Comparison of ENCODE assay signal across 1 cellular context in the genomic region with DNA sequence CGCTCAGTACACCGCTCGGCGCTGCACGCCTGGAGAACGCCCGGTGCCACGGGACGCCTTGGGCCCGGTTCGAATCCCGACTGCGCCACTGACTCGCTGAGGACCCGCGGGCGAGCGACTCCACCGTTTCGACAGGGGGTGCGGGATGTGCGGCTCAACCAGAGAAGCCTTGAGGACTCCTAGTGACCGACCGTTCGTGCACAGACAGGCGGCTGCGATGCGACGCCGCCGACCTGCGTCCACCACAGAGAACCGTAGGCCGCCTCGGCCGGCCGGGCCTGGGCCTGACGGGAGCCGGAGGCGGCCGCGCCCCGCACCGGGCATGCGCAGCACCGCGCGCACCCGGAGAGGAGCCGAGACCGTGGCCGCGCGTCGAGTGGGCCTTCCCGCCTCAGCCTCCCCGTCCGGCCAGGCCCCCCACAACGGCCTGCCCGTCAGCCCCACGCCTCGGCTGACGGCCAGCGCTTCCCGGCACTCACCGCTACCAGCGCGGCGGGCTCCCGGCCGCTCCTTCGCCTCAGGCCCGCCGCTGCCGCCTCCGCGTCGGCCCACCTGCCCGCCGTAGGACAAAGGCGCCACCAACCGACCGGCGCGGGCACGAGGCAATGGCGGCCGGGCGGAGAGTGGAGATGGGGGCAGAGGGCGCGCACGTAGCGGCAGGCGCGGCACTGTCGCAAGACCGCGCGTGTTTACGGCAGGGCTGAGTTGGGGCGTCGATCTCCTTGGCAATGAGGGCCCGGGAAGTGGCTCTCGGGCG.
TF ChIP-seq lines count a peak whose summit lies in the region.

A gene (minus strand): TSS at position 625 of the 757 bp plus-strand sequence. CDS start 10,538 bp downstream, outside the sequence.

TF ChIP-seq in K562, 482 proteins besides CTCF, POLR2A, EP300 and RAD21 (continued from another document):
- peak; percentile 50; the same call in 1 of the 2 replicates for TF ChIP-seq CEBPB (tag; IDR thresholded peaks at IDR 0.05)
- TF ChIP-seq LCOR (CRISPR knock-in tag; IDR thresholded peaks at IDR 0.05), result peak; percentile 41; the same call in 1 of the 2 replicates
- TF ChIP-seq ZFX (CRISPR knock-in tag; IDR thresholded peaks at IDR 0.05), result peak; percentile 100
- no peak for TF ChIP-seq ZNF764 (CRISPR knock-in tag; IDR thresholded peaks at IDR 0.05; ENCODE audit: low read depth)
- TF ChIP-seq PTBP1 (IDR thresholded peaks at IDR 0.05; ENCODE audit: low read depth, low read length), result no peak
- TF ChIP-seq, protein P1, sequence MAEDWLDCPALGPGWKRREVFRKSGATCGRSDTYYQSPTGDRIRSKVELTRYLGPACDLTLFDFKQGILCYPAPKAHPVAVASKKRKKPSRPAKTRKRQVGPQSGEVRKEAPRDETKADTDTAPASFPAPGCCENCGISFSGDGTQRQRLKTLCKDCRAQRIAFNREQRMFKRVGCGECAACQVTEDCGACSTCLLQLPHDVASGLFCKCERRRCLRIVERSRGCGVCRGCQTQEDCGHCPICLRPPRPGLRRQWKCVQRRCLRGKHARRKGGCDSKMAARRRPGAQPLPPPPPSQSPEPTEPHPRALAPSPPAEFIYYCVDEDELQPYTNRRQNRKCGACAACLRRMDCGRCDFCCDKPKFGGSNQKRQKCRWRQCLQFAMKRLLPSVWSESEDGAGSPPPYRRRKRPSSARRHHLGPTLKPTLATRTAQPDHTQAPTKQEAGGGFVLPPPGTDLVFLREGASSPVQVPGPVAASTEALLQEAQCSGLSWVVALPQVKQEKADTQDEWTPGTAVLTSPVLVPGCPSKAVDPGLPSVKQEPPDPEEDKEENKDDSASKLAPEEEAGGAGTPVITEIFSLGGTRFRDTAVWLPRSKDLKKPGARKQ (CRISPR knock-in tag; IDR thresholded peaks at IDR 0.05), result no peak
- TF ChIP-seq RBFOX2 (IDR thresholded peaks at IDR 0.05; ENCODE audit: low read depth, low read length), result peak; percentile 99
- TF ChIP-seq KDM2B (CRISPR knock-in tag; IDR thresholded peaks at IDR 0.05), result no peak
- TF ChIP-seq, protein P2, sequence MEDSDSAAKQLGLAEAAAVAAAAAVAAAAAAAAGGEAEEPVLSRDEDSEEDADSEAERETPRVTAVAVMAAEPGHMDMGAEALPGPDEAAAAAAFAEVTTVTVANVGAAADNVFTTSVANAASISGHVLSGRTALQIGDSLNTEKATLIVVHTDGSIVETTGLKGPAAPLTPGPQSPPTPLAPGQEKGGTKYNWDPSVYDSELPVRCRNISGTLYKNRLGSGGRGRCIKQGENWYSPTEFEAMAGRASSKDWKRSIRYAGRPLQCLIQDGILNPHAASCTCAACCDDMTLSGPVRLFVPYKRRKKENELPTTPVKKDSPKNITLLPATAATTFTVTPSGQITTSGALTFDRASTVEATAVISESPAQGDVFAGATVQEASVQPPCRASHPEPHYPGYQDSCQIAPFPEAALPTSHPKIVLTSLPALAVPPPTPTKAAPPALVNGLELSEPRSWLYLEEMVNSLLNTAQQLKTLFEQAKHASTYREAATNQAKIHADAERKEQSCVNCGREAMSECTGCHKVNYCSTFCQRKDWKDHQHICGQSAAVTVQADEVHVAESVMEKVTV (CRISPR knock-in tag; IDR thresholded peaks at IDR 0.05), result no peak
- TF ChIP-seq ZC3H11A (IDR thresholded peaks at IDR 0.05; ENCODE audit: low read depth, low read length), result no peak
- no peak for TF ChIP-seq ZNF143 (CRISPR knock-in tag; IDR thresholded peaks at IDR 0.05)
- peak; percentile 55 for TF ChIP-seq BHLHE40 (IDR thresholded peaks at IDR 0.05; ENCODE audit: low read length)
- peak; percentile 81 for TF ChIP-seq SIN3B (IDR thresholded peaks at IDR 0.05; ENCODE audit: low read depth)
- peak; percentile 93 to 99 for TF ChIP-seq NONO (IDR thresholded peaks at IDR 0.05; ENCODE audit: low read depth in 2 of 2, low read length in 1 of 2)
- TF ChIP-seq ZNF175 (CRISPR knock-in tag; IDR thresholded peaks at IDR 0.05; ENCODE audit: low read depth), result peak; percentile 90
- TF ChIP-seq, protein P3, sequence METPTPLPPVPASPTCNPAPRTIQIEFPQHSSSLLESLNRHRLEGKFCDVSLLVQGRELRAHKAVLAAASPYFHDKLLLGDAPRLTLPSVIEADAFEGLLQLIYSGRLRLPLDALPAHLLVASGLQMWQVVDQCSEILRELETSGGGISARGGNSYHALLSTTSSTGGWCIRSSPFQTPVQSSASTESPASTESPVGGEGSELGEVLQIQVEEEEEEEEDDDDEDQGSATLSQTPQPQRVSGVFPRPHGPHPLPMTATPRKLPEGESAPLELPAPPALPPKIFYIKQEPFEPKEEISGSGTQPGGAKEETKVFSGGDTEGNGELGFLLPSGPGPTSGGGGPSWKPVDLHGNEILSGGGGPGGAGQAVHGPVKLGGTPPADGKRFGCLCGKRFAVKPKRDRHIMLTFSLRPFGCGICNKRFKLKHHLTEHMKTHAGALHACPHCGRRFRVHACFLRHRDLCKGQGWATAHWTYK (CRISPR knock-in tag; IDR thresholded peaks at IDR 0.05), result peak; percentile 83; the same call in 1 of the 2 replicates
- TF ChIP-seq TAF7 (tag; IDR thresholded peaks at IDR 0.05), result no peak
TF ChIP-seq in K562: peak in this region for 158.
